25 cellular contexts compared by ENCODE assay signal in genomic region chr1:35565742-35566133, GRCh38. TPM values are rescaled to one million over a fixed set of nuclear protein-coding genes. Genes with fewer than 3 reads are reported as not detected.
"Had no signal": no experiment of that assay in that cellular context is flagged by ENCODE, and none has a peak within 500 bp of the region (broad histone marks: within the 10 kb centered on the region; RNA-seq: fewer than 3 reads in every experiment).

No MANE protein-coding gene starts in this region.

- DNase-seq: activated CD4-positive, alpha-beta T cell treated with anti-CD3 and anti-CD28 coated beads for 4 hours; activated CD8-positive, alpha-beta memory T cell treated with anti-CD3 and anti-CD28 coated beads, Interleukin-2, amount 50 U/mL, for 4 hours; activated CD8-positive, alpha-beta T cell treated with anti-CD3 and anti-CD28 coated beads for 36 hours; activated effector memory CD4-positive, alpha-beta T cell treated with anti-CD3 and anti-CD28 coated beads, Interleukin-2, amount 50 U/mL, for 16 hours; activated naive CD4-positive, alpha-beta T cell treated with anti-CD3 and anti-CD28 coated beads for 36 hours; activated naive CD8-positive, alpha-beta T cell treated with anti-CD3 and anti-CD28 coated beads for 36 hours; brain microvascular endothelial cell; MG63; MV-4-11; NCI-H1105; NCI-H1436; NCI-H1694 treated with DMSO at 0.1 percent for 48 hours; NCI-H2029 treated with DMSO at 0.1 percent for 48 hours; NCI-H345; NCI-H510A; NCI-H526 treated with DMSO at 0.1 percent for 48 hours; Peyer's patch; Right ventricle myocardium superior; SJCRH30; T-helper 1 cell had no signal

- ATAC-seq: activated CD4-positive, CD25-positive, alpha-beta regulatory T cell treated with anti-CD3 and anti-CD28 coated beads, Interleukin-2, amount 50 U/mL, for 24 hours; activated CD8-positive, alpha-beta T cell treated with anti-CD3 and anti-CD28 coated beads for 36 hours had no signal

- H3K27me3 ChIP-seq: brain microvascular endothelial cell, MG63, Peyer's patch, SJCRH30 had no signal

- H3K9ac ChIP-seq: SK-N-SH had no signal

- H3K4me2 ChIP-seq: SK-N-SH had no signal

- H3K36me3 ChIP-seq: cardiac muscle cell, Peyer's patch had no signal

- H3K27ac ChIP-seq: brain microvascular endothelial cell, cardiac muscle cell, Peyer's patch, RWPE1, SJCRH30, VCaP had no signal

- H3K9me3 ChIP-seq: MG63, Peyer's patch, SJCRH30, SK-N-SH had no signal

- H3K4me3 ChIP-seq: cardiac muscle cell, MG63, Peyer's patch, SJCRH30 had no signal

RNA-seq across cellular contexts. Expression of gene TFAP2E, which starts 7.4 kb away (rescaled TPM):
- polyA plus RNA-seq: cardiac muscle cell had no signal
